9 cellular contexts compared by ENCODE assay signal in genomic region chr3:141388823-141389617, GRCh38. TPM values are rescaled to one million over a fixed set of nuclear protein-coding genes. Genes with fewer than 3 reads are reported as not detected.
DNase-seq lines count a peak whose midpoint lies in the region; ATAC-seq and TF ChIP-seq lines count a peak whose summit lies in the region.
"Had no signal": no experiment of that assay in that cellular context is flagged by ENCODE, and none has a peak within 500 bp of the region (broad histone marks: within the 10 kb centered on the region; RNA-seq: fewer than 3 reads in every experiment).

No MANE protein-coding gene starts in this region.

- POLR2A ChIA-PET in OCI-LY7 (lab: Charles Lee), result interaction anchor here (0.5 to 2.6 kb wide), 12 partner anchors 8 to 642 kb away, joined by 3 to 15 read pairs (median 4); no protein-coding TSS in a partner anchor

- CTCF ChIA-PET in activated CD8-positive, alpha-beta memory T cell treated with anti-CD3 and anti-CD28 coated beads, Interleukin-2, amount 10 ng/mL, durations not matched to agents 7 days and 5 days (lab: Charles Lee), result interaction anchor here (1.4 to 4.0 kb wide), 11 partner anchors 8 to 77 kb away, joined by 4 to 16 read pairs (median 8); no protein-coding TSS in a partner anchor
- CTCF ChIA-PET in OCI-LY7 (lab: Charles Lee; ENCODE audit: unreplicated experiment), result no interaction called here

- H3K27ac ChIP-seq in OCI-LY7 (ENCODE audit: low read depth, low read length, poor library complexity, severe bottlenecking), result peak overlapping the region; percentile 33
- H3K27ac ChIP-seq in esophagus squamous epithelium, result peak overlapping the region in 3 of 4 donors; percentile 57 to 73 (median 68)
- peak overlapping the region; percentile 55 to 60 for H3K27ac ChIP-seq in tibial artery

- TF ChIP-seq POLR2A in esophagus squamous epithelium (IDR thresholded peaks at IDR 0.05), result peak in 1 of 4 donors; percentile 29

- peak overlapping the region; percentile 98 for H3K27ac Mint-ChIP-seq in activated CD8-positive, alpha-beta memory T cell treated with anti-CD3 and anti-CD28 coated beads, Interleukin-2, amount 10 ng/mL, durations not matched to agents 7 days and 5 days

- H3K9me3 ChIP-seq in OCI-LY7 (ENCODE audit: low read length) (no peaks in the 10 kb centered on the region), esophagus squamous epithelium (no peaks in the 10 kb centered on the region), tibial artery (no peaks in the 10 kb centered on the region)

- peak overlapping the region; percentile 71 for H3K4me3 ChIP-seq in OCI-LY7 (ENCODE audit: low read depth, low read length, poor library complexity, severe bottlenecking)
- H3K4me3 ChIP-seq in esophagus squamous epithelium, result peak overlapping the region in 3 of 4 donors; percentile 19 to 44 (median 26)
- no peak overlapping the region for H3K4me3 ChIP-seq in tibial artery

- no peak for DNase-seq in activated CD8-positive, alpha-beta memory T cell treated with anti-CD3 and anti-CD28 coated beads, Interleukin-2, amount 10 ng/mL, durations not matched to agents 7 days and 5 days
- DNase-seq in activated CD8-positive, alpha-beta memory T cell treated with anti-CD3 and anti-CD28 coated beads, Interleukin-2, amount 50 U/mL, for 48 hours, result no peak
- DNase-seq in OCI-LY7 (ENCODE audit: low spot score) (no peak), esophagus squamous epithelium (lab: John Stamatoyannopoulos, UW) (no peak), tibial artery (no peak), DMS53 (lab: John Stamatoyannopoulos, UW) (no peak), COLO668 (lab: John Stamatoyannopoulos, UW; ENCODE audit: unreplicated experiment) (no peak)

- peak overlapping the region; percentile 98 for H2AFZ ChIP-seq in OCI-LY7 (ENCODE audit: low read length)

- intact Hi-C loops in OCI-LY7 (cut with micrococcal nuclease; ENCODE audit: unreplicated experiment), result loop anchor here (5.0 to 10.0 kb wide), 2 partner anchors 444 to 488 kb away; partner anchors contain the start of genes ATP1B3 and SLC25A36
- intact Hi-C loops in esophagus squamous epithelium (cut with DNase I), result no loop called here
- intact Hi-C loops in tibial artery (cut with DNase I; ENCODE audit: low total_unique reads), result no loop called here

- TF ChIP-seq CTCF in OCI-LY7 (conservative IDR thresholded peaks at IDR 0.05; ENCODE audit: low read length), result no peak
- TF ChIP-seq CTCF in esophagus squamous epithelium (IDR thresholded peaks at IDR 0.05), result no peak
- no peak for TF ChIP-seq CTCF in tibial artery (IDR thresholded peaks at IDR 0.05)

- peak; percentile 79 for ATAC-seq in activated CD8-positive, alpha-beta memory T cell treated with anti-CD3 and anti-CD28 coated beads, Interleukin-2, amount 10 ng/mL, durations not matched to agents 7 days and 5 days
- ATAC-seq in GM21825 (IDR thresholded peaks at IDR 0.05; ENCODE audit: unreplicated experiment), result no peak
- ATAC-seq: sciatic nerve had no signal

- H3K27me3 ChIP-seq in esophagus squamous epithelium (no peaks in the 10 kb centered on the region), tibial artery (no peaks in the 10 kb centered on the region)

- peaks cover 22% of the 10 kb centered on the region for H3K4me1 ChIP-seq in OCI-LY7 (ENCODE audit: insufficient read depth, low read length, poor library complexity, severe bottlenecking)
- peaks cover 3 to 88% (median 8%) of the 10 kb centered on the region in 3 donors for H3K4me1 ChIP-seq in esophagus squamous epithelium
- peaks cover 0 to 90% (median 30%) of the 10 kb centered on the region in 4 donors for H3K4me1 ChIP-seq in tibial artery

- peak overlapping the region; percentile 78 for H3K4me2 ChIP-seq in OCI-LY7 (ENCODE audit: low read length)

- peaks cover 14% of the 10 kb centered on the region; the same call in 1 of the 2 replicates for H3K79me2 ChIP-seq in OCI-LY7 (ENCODE audit: insufficient read depth, low read depth, low read length)

- peaks cover 3% of the 10 kb centered on the region for H3K36me3 Mint-ChIP-seq in activated CD8-positive, alpha-beta memory T cell treated with anti-CD3 and anti-CD28 coated beads, Interleukin-2, amount 10 ng/mL, durations not matched to agents 7 days and 5 days

- H3K36me3 ChIP-seq in OCI-LY7 (ENCODE audit: insufficient read depth, low read length) (no peaks in the 10 kb centered on the region), esophagus squamous epithelium (no peaks in the 10 kb centered on the region), tibial artery (peaks cover 0 to 5% (median 0%) of the 10 kb centered on the region in 3 donors)

- H3K9me2 ChIP-seq in OCI-LY7 (ENCODE audit: insufficient read depth, low read length), result no peaks in the 10 kb centered on the region

- no peaks in the 10 kb centered on the region for H4K20me1 ChIP-seq in OCI-LY7 (ENCODE audit: insufficient read depth, low read length)

- BruUV-seq in OCI-LY7 (replicated peaks; lab: Mats Ljungman, UMichigan), result no TSS peak

- peak overlapping the region; percentile 76 for H3K4me3 Mint-ChIP-seq in activated CD8-positive, alpha-beta memory T cell treated with anti-CD3 and anti-CD28 coated beads, Interleukin-2, amount 10 ng/mL, durations not matched to agents 7 days and 5 days

- H3K4me1 Mint-ChIP-seq in activated CD8-positive, alpha-beta memory T cell treated with anti-CD3 and anti-CD28 coated beads, Interleukin-2, amount 10 ng/mL, durations not matched to agents 7 days and 5 days, result peaks cover 58% of the 10 kb centered on the region

- no peaks in the 10 kb centered on the region for H3K9me3 Mint-ChIP-seq in activated CD8-positive, alpha-beta memory T cell treated with anti-CD3 and anti-CD28 coated beads, Interleukin-2, amount 10 ng/mL, durations not matched to agents 7 days and 5 days (ENCODE audit: low read depth)

- no peaks in the 10 kb centered on the region for H3K27me3 Mint-ChIP-seq in activated CD8-positive, alpha-beta memory T cell treated with anti-CD3 and anti-CD28 coated beads, Interleukin-2, amount 10 ng/mL, durations not matched to agents 7 days and 5 days

- WGBS in esophagus squamous epithelium, 2 donors, result 52 to 54% methylated on average over 6 of the region's 6 CpGs

RNA-seq across cellular contexts. Expression of gene ZBTB38, which starts 20.7 kb away (rescaled TPM):
- 10 to 100 TPM; 42.5 to 49.4 TPM for total RNA-seq in activated CD8-positive, alpha-beta memory T cell treated with anti-CD3 and anti-CD28 coated beads, Interleukin-2, amount 10 ng/mL, durations not matched to agents 7 days and 5 days
- total RNA-seq in OCI-LY7 (2014; rRNA removed; shearing (Covaris generic)), result 7.6 and 8.4 TPM in 2 replicates
- 12.4 and 16.6 TPM in 2 replicates for total RNA-seq in OCI-LY7 (2022)
- total RNA-seq in esophagus squamous epithelium, result 10 to 100 TPM; 15.6 to 54.4 (median 33.1) TPM

Comparison
In these comparisons a context has a peak if more than half of its experiments do, and no peak if none do; other contexts are left out.
1. H3K4me3 ChIP-seq: peak in OCI-LY7 (single experiment) and esophagus squamous epithelium (3 of 4); none in tibial artery (0 of 2).
2. Peak in every context shown above with its lines, with median percentiles within 50 percentile points of each other: H3K27ac ChIP-seq.